Comparison of ENCODE assay signal across 1 cellular context in genomic region chr11:115656684-115657083, GRCh38.
TF ChIP-seq lines count a peak whose summit lies in the region.

No MANE protein-coding gene starts in this region.

TF ChIP-seq in IMR-90, 13 proteins besides CTCF, POLR2A, EP300 and RAD21:
- no peak for TF ChIP-seq RFX5 (IDR thresholded peaks at IDR 0.05; ENCODE audit: low read depth, low read length)
- no peak for TF ChIP-seq NFE2L2 (IDR thresholded peaks at IDR 0.05; ENCODE audit: low read depth, low read length)
- no peak for TF ChIP-seq FOS (IDR thresholded peaks at IDR 0.05; ENCODE audit: low read depth, low read length)
- TF ChIP-seq CEBPB (IDR thresholded peaks at IDR 0.05; ENCODE audit: low read depth, low read length) = no peak
- no peak for TF ChIP-seq SMC3 (IDR thresholded peaks at IDR 0.05; ENCODE audit: low read depth, low read length)
- no peak for TF ChIP-seq MXI1 (IDR thresholded peaks at IDR 0.05; ENCODE audit: borderline replicate concordance, low read depth, low read length)
- no peak for TF ChIP-seq RCOR1 (IDR thresholded peaks at IDR 0.05; ENCODE audit: insufficient replicate concordance, low read length)
- TF ChIP-seq USF2 (IDR thresholded peaks at IDR 0.05; ENCODE audit: low read depth, low read length) = no peak
- no peak for TF ChIP-seq MAFK (IDR thresholded peaks at IDR 0.05; ENCODE audit: low read depth, low read length)
- no peak for TF ChIP-seq MAZ (IDR thresholded peaks at IDR 0.05; ENCODE audit: borderline replicate concordance, low read depth, low read length)
- no peak for TF ChIP-seq BHLHE40 (IDR thresholded peaks at IDR 0.05; ENCODE audit: low read depth, low read length)
- TF ChIP-seq CHD1 (IDR thresholded peaks at IDR 0.05; ENCODE audit: low read depth, low read length) = no peak
- no peak for TF ChIP-seq ELK1 (IDR thresholded peaks at IDR 0.05; ENCODE audit: borderline replicate concordance, low read depth, low read length)
